ENCODE assay signal across 9 cellular contexts in genomic region chr7:143882611-143883078, GRCh38. TPM values are rescaled to one million over a fixed set of nuclear protein-coding genes. Genes with fewer than 3 reads are reported as not detected.
DNase-seq lines count a peak whose midpoint lies in the region; ATAC-seq lines count a peak whose summit lies in the region.
"Had no signal": no experiment of that assay in that cellular context is flagged by ENCODE, and none has a peak within 500 bp of the region (broad histone marks: within the 10 kb centered on the region; RNA-seq: fewer than 3 reads in every experiment).

No MANE protein-coding gene starts in this region.

- CTCF ChIA-PET in CD8-positive, alpha-beta memory T cell (lab: Charles Lee) = no interaction called here

- H3K4me3 ChIP-seq in CD8-positive, alpha-beta memory T cell (ENCODE audit: low read length) = no peak overlapping the region

- ATAC-seq in left colon (peak; percentile 71), HG03565 (IDR thresholded peaks at IDR 0.05; ENCODE audit: unreplicated experiment) (no peak)
- ATAC-seq in stimulated activated memory B cell treated with anti-CD40 and anti-IgM and Interleukin-4, amounts not matched to agents 10 μg/mL and 1 μg/mL and 100 μg/mL, for 72 hours = peak; percentile 41

- no peak overlapping the region for H3K27ac Mint-ChIP-seq in stimulated activated memory B cell treated with anti-CD40 and anti-IgM and Interleukin-4, amounts not matched to agents 10 μg/mL and 1 μg/mL and 100 μg/mL, for 72 hours
- H3K27ac Mint-ChIP-seq in CD8-positive, alpha-beta memory T cell = no peak overlapping the region
- H3K27ac Mint-ChIP-seq: memory B cell had no signal

- H3K9me3 ChIP-seq in ES-I3 (ENCODE audit: control insufficient read depth, insufficient read depth, low read length) = no peaks in the 10 kb centered on the region
- H3K9me3 ChIP-seq in CD8-positive, alpha-beta memory T cell (ENCODE audit: low read length) = no peaks in the 10 kb centered on the region

- intact Hi-C loops in left colon (cut with DNase I, micrococcal nuclease) = no loop called here

- H3K27me3 Mint-ChIP-seq in stimulated activated memory B cell treated with anti-CD40 and anti-IgM and Interleukin-4, amounts not matched to agents 10 μg/mL and 1 μg/mL and 100 μg/mL, for 72 hours = peaks cover 56% of the 10 kb centered on the region
- H3K27me3 Mint-ChIP-seq in CD8-positive, alpha-beta memory T cell = peaks cover 22 to 41% of the 10 kb centered on the region in 2 donors

- peaks cover 38% of the 10 kb centered on the region for H3K4me1 Mint-ChIP-seq in stimulated activated memory B cell treated with anti-CD40 and anti-IgM and Interleukin-4, amounts not matched to agents 10 μg/mL and 1 μg/mL and 100 μg/mL, for 72 hours
- peaks cover 16 to 35% (median 32%) of the 10 kb centered on the region in 3 donors for H3K4me1 Mint-ChIP-seq in CD8-positive, alpha-beta memory T cell

- DNase-seq in NCI-H2171 treated with DMSO at 0.1 percent for 48 hours (lab: John Stamatoyannopoulos, UW) (peak; percentile 86), dermis blood vessel endothelial cell (peak; percentile 71), left colon (peak; percentile 41 to 58)
- no peak for DNase-seq in NK-92 treated with Interleukin-12 subunit alpha and Interleukin-12 subunit beta, amount 100 ng/mL, for 24 hours (lab: John Stamatoyannopoulos, UW)
- no peak for DNase-seq in CD8-positive, alpha-beta memory T cell

- H3K4me1 ChIP-seq in ES-I3 (ENCODE audit: insufficient read depth, low read length) = peaks cover 14% of the 10 kb centered on the region
- H3K4me1 ChIP-seq in CD8-positive, alpha-beta memory T cell (ENCODE audit: insufficient read depth, low read length) = no peaks in the 10 kb centered on the region

- peak overlapping the region; percentile 68 for H3K9ac ChIP-seq in ES-I3 (ENCODE audit: low read depth, low read length)

- peak overlapping the region; percentile 58 for H3K4me3 Mint-ChIP-seq in stimulated activated memory B cell treated with anti-CD40 and anti-IgM and Interleukin-4, amounts not matched to agents 10 μg/mL and 1 μg/mL and 100 μg/mL, for 72 hours
- peak overlapping the region in 2 of 7 donors; percentile 4 to 19 for H3K4me3 Mint-ChIP-seq in CD8-positive, alpha-beta memory T cell
- H3K4me3 Mint-ChIP-seq: memory B cell had no signal

- POLR2A ChIA-PET in CD8-positive, alpha-beta memory T cell (lab: Charles Lee) = interaction anchor here (1.0 kb wide), 1 partner anchor 23 kb away, joined by 3 read pairs; no protein-coding TSS in a partner anchor

- peaks cover 6% of the 10 kb centered on the region for H3K36me3 Mint-ChIP-seq in stimulated activated memory B cell treated with anti-CD40 and anti-IgM and Interleukin-4, amounts not matched to agents 10 μg/mL and 1 μg/mL and 100 μg/mL, for 72 hours
- H3K36me3 Mint-ChIP-seq in CD8-positive, alpha-beta memory T cell = peaks cover 0 to 8% (median 2%) of the 10 kb centered on the region in 3 donors

- no peaks in the 10 kb centered on the region for H3K36me3 ChIP-seq in ES-I3 (ENCODE audit: insufficient read depth, low read length)
- no peaks in the 10 kb centered on the region for H3K36me3 ChIP-seq in CD8-positive, alpha-beta memory T cell (ENCODE audit: insufficient read depth, low read length)

- no peak overlapping the region for H3K27ac ChIP-seq in CD8-positive, alpha-beta memory T cell (ENCODE audit: low read depth, low read length)

- H3K9me3 Mint-ChIP-seq in stimulated activated memory B cell treated with anti-CD40 and anti-IgM and Interleukin-4, amounts not matched to agents 10 μg/mL and 1 μg/mL and 100 μg/mL, for 72 hours = no peaks in the 10 kb centered on the region
- H3K9me3 Mint-ChIP-seq in CD8-positive, alpha-beta memory T cell = no peaks in the 10 kb centered on the region
- H3K9me3 Mint-ChIP-seq: memory B cell had no signal

- peaks cover 5% of the 10 kb centered on the region for H3K27me3 ChIP-seq in CD8-positive, alpha-beta memory T cell (ENCODE audit: insufficient read depth, low read length, poor library complexity, severe bottlenecking)

RNA-seq across cellular contexts. Expression of gene TCAF1, which starts 19.3 kb away (rescaled TPM):
- total RNA-seq in dermis blood vessel endothelial cell (59.4 and 75.6 TPM in 2 replicates), left colon (10 to 100 TPM; 33.4 to 44.4 TPM)
- 10 to 100 TPM; 11.8 to 13.6 TPM for total RNA-seq in CD8-positive, alpha-beta memory T cell
- 15.0 TPM for polyA plus RNA-seq in CD8-positive, alpha-beta memory T cell

RNA-seq across cellular contexts. Expression of gene OR2F2, which starts 52.4 kb away (rescaled TPM):
- total RNA-seq in dermis blood vessel endothelial cell = not detected in 2 replicates
- not detected for total RNA-seq in left colon
- not detected for total RNA-seq in CD8-positive, alpha-beta memory T cell
- polyA plus RNA-seq in CD8-positive, alpha-beta memory T cell = not detected

Comparison
In these comparisons a context has a peak if more than half of its experiments do, and no peak if none do; other contexts are left out.
1. DNase-seq: peak in NCI-H2171 treated with DMSO at 0.1 percent for 48 hours (single experiment), dermis blood vessel endothelial cell (single experiment) and left colon (2 of 2); none in NK-92 treated with Interleukin-12 subunit alpha and Interleukin-12 subunit beta, amount 100 ng/mL, for 24 hours (single experiment) and CD8-positive, alpha-beta memory T cell (0 of 5).